In genomic region chr1:202661136-202661845, GRCh38 we compare ENCODE assay signal across 10 cellular contexts. TPM values are rescaled to one million over a fixed set of nuclear protein-coding genes. Genes with fewer than 3 reads are reported as not detected.
DNase-seq lines count a peak whose midpoint lies in the region; ATAC-seq and TF ChIP-seq lines count a peak whose summit lies in the region.
"Had no signal": no experiment of that assay in that cellular context is flagged by ENCODE, and none has a peak within 500 bp of the region (broad histone marks: within the 10 kb centered on the region; RNA-seq: fewer than 3 reads in every experiment).

No MANE protein-coding gene starts in this region.

- POLR2A ChIA-PET in Caco-2 (lab: Charles Lee), result no interaction called here

- H3K36me3 Mint-ChIP-seq in Caco-2 (ENCODE audit: insufficient read depth, unreplicated experiment), result no peaks in the 10 kb centered on the region
- H3K36me3 Mint-ChIP-seq in GM23338 (ENCODE audit: low read depth), result no peaks in the 10 kb centered on the region
- no peaks in the 10 kb centered on the region for H3K36me3 Mint-ChIP-seq in activated T-cell treated with anti-CD3 and anti-CD28 coated beads, Interleukin-2, amount 50 U/mL, for 4 hours (ENCODE audit: insufficient read depth)

- intact Hi-C loops in Caco-2 (cut with micrococcal nuclease; ENCODE audit: unreplicated experiment), result no loop called here
- intact Hi-C loops in left lung (cut with DNase I), result no loop called here

- H4K20me1 ChIP-seq in GM23338 (replicated peaks; ENCODE audit: insufficient read depth), result peaks cover 8% of the 10 kb centered on the region

- H3K4me3 ChIP-seq in Caco-2 (ENCODE audit: low read depth, low read length), result no peak overlapping the region
- no peak overlapping the region for H3K4me3 ChIP-seq in GM23338
- H3K4me3 ChIP-seq in left lung, result no peak overlapping the region
- H3K4me3 ChIP-seq: testis had no signal

- H3K4me3 Mint-ChIP-seq in Caco-2 (ENCODE audit: unreplicated experiment) (no peak overlapping the region), GM23338 (no peak overlapping the region)
- no peak overlapping the region for H3K4me3 Mint-ChIP-seq in activated T-cell treated with anti-CD3 and anti-CD28 coated beads, Interleukin-2, amount 50 U/mL, for 4 hours

- H3K27ac Mint-ChIP-seq in Caco-2 (ENCODE audit: unreplicated experiment) (no peak overlapping the region), GM23338 (no peak overlapping the region)

- no peaks in the 10 kb centered on the region for H3K79me2 ChIP-seq in GM23338 (replicated peaks; ENCODE audit: insufficient read depth)

- H3K27me3 Mint-ChIP-seq in Caco-2 (ENCODE audit: insufficient read depth, unreplicated experiment), result peaks cover 18% of the 10 kb centered on the region
- H3K27me3 Mint-ChIP-seq in GM23338 (ENCODE audit: insufficient read depth, low read depth, poor library complexity), result peaks cover 4% of the 10 kb centered on the region
- H3K27me3 Mint-ChIP-seq in activated T-cell treated with anti-CD3 and anti-CD28 coated beads, Interleukin-2, amount 50 U/mL, for 4 hours (ENCODE audit: low read depth), result peaks cover 29% of the 10 kb centered on the region

- H3K4me1 ChIP-seq in Caco-2 (no peaks in the 10 kb centered on the region), GM23338 (ENCODE audit: insufficient read depth) (0 out of 2 replicates have a peak, but pooled peaks cover 3% of the 10 kb centered on the region), left lung (no peaks in the 10 kb centered on the region)
- H3K4me1 ChIP-seq: testis had no signal

- no peaks in the 10 kb centered on the region for H3K9me3 Mint-ChIP-seq in Caco-2 (ENCODE audit: unreplicated experiment)
- H3K9me3 Mint-ChIP-seq in GM23338, result no peaks in the 10 kb centered on the region; the same call in 2 of the 3 replicates
- no peaks in the 10 kb centered on the region for H3K9me3 Mint-ChIP-seq in activated T-cell treated with anti-CD3 and anti-CD28 coated beads, Interleukin-2, amount 50 U/mL, for 4 hours

- peak; percentile 20 for ATAC-seq in GM23338
- ATAC-seq in SK-N-SH treated with all-trans-retinoic acid at 6 μM for 48 hours, result peak; percentile 45
- ATAC-seq in left lung, result peak; percentile 60
- no peak for ATAC-seq in HG02763 (IDR thresholded peaks at IDR 0.05; ENCODE audit: unreplicated experiment)
- ATAC-seq in activated T-cell treated with anti-CD3 and anti-CD28 coated beads, Interleukin-2, amount 50 U/mL, for 4 hours, result no peak

- CTCF ChIA-PET in Caco-2 (lab: Charles Lee), result interaction anchor here (0.6 to 3.5 kb wide), 2 partner anchors 31 to 58 kb away, joined by 3 to 43 read pairs; no protein-coding TSS in a partner anchor

- H3K27me3 ChIP-seq in Caco-2 (replicated peaks; ENCODE audit: control insufficient read depth, insufficient read depth, low read length) (no peaks in the 10 kb centered on the region), GM23338 (ENCODE audit: insufficient read depth) (no peaks in the 10 kb centered on the region), left lung (peaks cover 4 to 99% of the 10 kb centered on the region in 2 donors)
- H3K27me3 ChIP-seq: testis had no signal

- H3K27ac ChIP-seq in GM23338 (ENCODE audit: low read depth) (no peak overlapping the region), left lung (no peak overlapping the region)
- H3K27ac ChIP-seq: testis had no signal

- no peak for DNase-seq in Caco-2
- DNase-seq in GM23338 (ENCODE audit: low spot score), result peak; percentile 28
- no peak for DNase-seq in left lung
- no peak for DNase-seq in NCI-H510A (lab: John Stamatoyannopoulos, UW)
- no peak for DNase-seq in HPDE6-E6E7 (ENCODE audit: extremely low spot score)
- no peak for DNase-seq in activated T-cell treated with anti-CD3 and anti-CD28 coated beads, Interleukin-2, amount 50 U/mL, for 4 hours
- DNase-seq: activated CD4-positive, alpha-beta T cell treated with anti-CD3 and anti-CD28 coated beads, Interleukin-2, amount 50 U/mL, for 4 hours; testis had no signal

- no peak overlapping the region for H3K4me2 ChIP-seq in GM23338

- no peaks in the 10 kb centered on the region for H3K4me1 Mint-ChIP-seq in Caco-2 (ENCODE audit: low read depth, unreplicated experiment)
- H3K4me1 Mint-ChIP-seq in GM23338, result peaks cover 2% of the 10 kb centered on the region; the same call in 2 of the 3 replicates
- no peaks in the 10 kb centered on the region for H3K4me1 Mint-ChIP-seq in activated T-cell treated with anti-CD3 and anti-CD28 coated beads, Interleukin-2, amount 50 U/mL, for 4 hours (ENCODE audit: low read depth)

- 0 out of 2 replicates have a peak, but pooled peaks cover 4% of the 10 kb centered on the region for H3F3A ChIP-seq in GM23338 (replicated peaks; ENCODE audit: low read depth)

- H3K36me3 ChIP-seq in Caco-2 (ENCODE audit: control insufficient read depth, insufficient read depth, low read length), result no peaks in the 10 kb centered on the region
- no peaks in the 10 kb centered on the region for H3K36me3 ChIP-seq in GM23338 (ENCODE audit: insufficient read depth)
- no peaks in the 10 kb centered on the region for H3K36me3 ChIP-seq in left lung

- no TSS peak for BruUV-seq in Caco-2 (replicated peaks; lab: Mats Ljungman, UMichigan)

- H3K9me3 ChIP-seq in Caco-2 (no peaks in the 10 kb centered on the region), left lung (no peaks in the 10 kb centered on the region)
- H3K9me3 ChIP-seq: testis had no signal

- TF ChIP-seq CTCF in Caco-2 (IDR thresholded peaks at IDR 0.05; ENCODE audit: insufficient read depth in 1 of 2, low read depth in 1 of 2, low read length in 1 of 2, severe bottlenecking in 1 of 2, unreplicated experiment in 1 of 2) (peak; percentile 10 to 11), GM23338 (conservative IDR thresholded peaks at IDR 0.05; ENCODE audit: low read depth in 2 of 2) (peak; percentile 42 to 62), left lung (IDR thresholded peaks at IDR 0.05) (peak in 1 of 2 donors; percentile 20)

- H2AFZ ChIP-seq in GM23338, result no peak overlapping the region

- no peaks in the 10 kb centered on the region for H3K9me2 ChIP-seq in GM23338 (ENCODE audit: insufficient read depth)

TF ChIP-seq in GM23338, 12 proteins besides CTCF, POLR2A, EP300 and RAD21 (continues in another document):
- TF ChIP-seq ZNF331 (CRISPR knock-in tag; IDR thresholded peaks at IDR 0.05; ENCODE audit: low read depth), result no peak
- no peak for TF ChIP-seq ZNF114 (CRISPR knock-in tag; IDR thresholded peaks at IDR 0.05)
- no peak for TF ChIP-seq CREB1 (CRISPR knock-in tag; IDR thresholded peaks at IDR 0.05; ENCODE audit: low read depth)
- no peak for TF ChIP-seq NANOG (IDR thresholded peaks at IDR 0.05; ENCODE audit: borderline replicate concordance)

TF ChIP-seq in SK-N-SH treated with all-trans-retinoic acid at 6 μM for 48 hours, 23 proteins besides CTCF, POLR2A, EP300 and RAD21 (continues in another document):
- no peak for TF ChIP-seq OSR1 (CRISPR knock-in tag; IDR thresholded peaks at IDR 0.05)
- TF ChIP-seq GLIS3 (CRISPR knock-in tag; IDR thresholded peaks at IDR 0.05), result no peak
- no peak for TF ChIP-seq RARB (CRISPR knock-in tag; IDR thresholded peaks at IDR 0.05)
- TF ChIP-seq CSRNP3 (CRISPR knock-in tag; IDR thresholded peaks at IDR 0.05), result no peak
- no peak for TF ChIP-seq TSHZ2 (CRISPR knock-in tag; IDR thresholded peaks at IDR 0.05)
- no peak for TF ChIP-seq ZNF70 (CRISPR knock-in tag; IDR thresholded peaks at IDR 0.05)

RNA-seq across cellular contexts. Expression of gene SYT2, which starts 49.0 kb away (rescaled TPM):
- total RNA-seq in Caco-2 (2022) (0.07 and 0.09 TPM in 2 replicates), left lung (1 to 10 TPM in 1 of 2 donors, not detected in 1; 1.1 TPM)
- total RNA-seq in GM23338 (2014; rRNA removed; shearing (Covaris generic)), result 11.4 and 12.5 TPM in 2 replicates
- polyA plus RNA-seq in GM23338 (2016; fragmentation: Nextera tagmentation; extraction: Ambion mirVana), result 2.4 TPM in 2 replicates
- total RNA-seq in activated T-cell treated with anti-CD3 and anti-CD28 coated beads, Interleukin-2, amount 50 U/mL, for 4 hours, result not detected

Comparison
In these comparisons a context has a peak if more than half of its experiments do, and no peak if none do; other contexts are left out.
1. ATAC-seq: peak in GM23338 (single experiment), SK-N-SH treated with all-trans-retinoic acid at 6 μM for 48 hours (single experiment) and left lung (single experiment); none in HG02763 (single experiment) and activated T-cell treated with anti-CD3 and anti-CD28 coated beads, Interleukin-2, amount 50 U/mL, for 4 hours (0 of 2).